1 cellular context compared by ENCODE assay signal in genomic region chr17:79993390-79994221, GRCh38.
TF ChIP-seq lines count a peak whose summit lies in the region.

No MANE protein-coding gene starts in this region.

TF ChIP-seq in HEK293, 187 proteins besides CTCF, POLR2A, EP300 and RAD21 (continued from another document):
- TF ChIP-seq BCL6B (tag by site-specific recombination; IDR thresholded peaks at IDR 0.05) (peak; percentile 61; the same call in 1 of the 2 replicates), ZNF18 (tag by site-specific recombination; IDR thresholded peaks at IDR 0.05) (peak; percentile 96), ZNF654 (tag by site-specific recombination; IDR thresholded peaks at IDR 0.05; ENCODE audit: low read depth) (no peak), ZNF449 (tag by site-specific recombination; IDR thresholded peaks at IDR 0.05) (peak; percentile 34; the same call in 1 of the 2 replicates), BCL11B (tag by site-specific recombination; IDR thresholded peaks at IDR 0.05; ENCODE audit: low read depth) (no peak), ZNF555 (tag by site-specific recombination; conservative IDR thresholded peaks at IDR 0.05) (no peak), ZNF324 (tag by site-specific recombination; IDR thresholded peaks at IDR 0.05) (peak; percentile 97; the same call in 1 of the 2 replicates), ZBTB8A (tag by site-specific recombination; IDR thresholded peaks at IDR 0.05) (peak; percentile 94), ZNF223 (tag by site-specific recombination; IDR thresholded peaks at IDR 0.05) (no peak), ZBTB10 (tag by site-specific recombination; IDR thresholded peaks at IDR 0.05) (peak; percentile 98), ZBTB17 (tag by site-specific recombination; IDR thresholded peaks at IDR 0.05) (peak; percentile 98), ZEB2 (tag by site-specific recombination; IDR thresholded peaks at IDR 0.05) (peak; percentile 99), FEZF1 (tag by site-specific recombination; IDR thresholded peaks at IDR 0.05) (peak; percentile 98), ZBTB7A (tag by site-specific recombination; IDR thresholded peaks at IDR 0.05; ENCODE audit: low read depth) (no peak), ZSCAN18 (tag by site-specific recombination; IDR thresholded peaks at IDR 0.05) (peak; percentile 84; the same call in 1 of the 2 replicates), PRDM4 (tag by site-specific recombination; IDR thresholded peaks at IDR 0.05) (peak; percentile 80), ZBTB21 (tag by site-specific recombination; IDR thresholded peaks at IDR 0.05) (peak; percentile 96), ZNF624 (tag by site-specific recombination; IDR thresholded peaks at IDR 0.05) (no peak), ZNF488 (tag by site-specific recombination; IDR thresholded peaks at IDR 0.05) (peak; percentile 48; the same call in 1 of the 2 replicates)
